ENCODE assay signal across 8 cellular contexts in the genomic region with DNA sequence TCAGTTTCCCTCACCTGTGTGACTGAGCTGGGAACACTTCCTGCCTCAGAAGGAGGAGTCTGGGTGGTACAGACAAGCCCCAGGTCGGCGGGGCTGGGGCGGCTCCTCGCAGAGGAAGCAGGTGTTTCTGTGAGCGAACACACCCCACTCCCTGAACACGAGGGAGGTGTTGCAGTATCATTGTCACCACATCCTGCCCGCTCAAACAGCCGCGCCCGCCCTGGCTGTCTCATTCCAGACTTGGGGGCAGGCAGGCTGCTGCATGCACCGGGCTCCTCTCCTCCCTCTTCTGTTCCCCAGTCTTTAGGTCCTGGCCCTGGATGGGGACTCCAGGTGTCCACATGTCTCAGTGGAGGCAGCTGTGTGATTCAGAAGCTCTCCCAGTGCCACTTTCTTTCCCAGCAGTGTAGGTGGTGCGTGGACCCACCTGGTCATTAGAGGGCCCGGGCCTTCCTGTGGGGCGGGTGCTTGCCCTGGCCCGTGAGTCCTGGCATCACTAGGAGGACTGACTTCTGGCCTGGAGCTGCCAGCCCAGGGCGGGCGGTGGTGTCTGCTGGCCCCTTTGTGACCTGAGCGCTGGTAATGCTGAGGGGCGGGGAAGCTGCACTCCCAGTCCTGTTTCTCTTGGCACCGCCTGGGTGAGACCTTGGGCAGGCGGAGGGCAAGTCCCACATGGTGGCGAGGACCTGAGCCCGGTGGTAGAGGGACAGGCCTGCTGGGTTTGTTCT. TPM values are rescaled to one million over a fixed set of nuclear protein-coding genes. Genes with fewer than 3 reads are reported as not detected.
DNase-seq lines count a peak whose midpoint lies in the region; ATAC-seq and TF ChIP-seq lines count a peak whose summit lies in the region.

No MANE protein-coding gene starts in this region.

- in situ Hi-C loops in IMR-90 (cut with MboI; ENCODE audit: low sequenced_read_pairs): no loop called here

- H3K27me3 ChIP-seq in CD8-positive, alpha-beta T cell (ENCODE audit: insufficient read depth, low read length): no peaks in the 10 kb centered on the region
- no peaks in the 10 kb centered on the region for H3K27me3 ChIP-seq in IMR-90 (ENCODE audit: control insufficient read depth, insufficient read depth, low read length)

- H3K9me3 ChIP-seq in CD8-positive, alpha-beta T cell (ENCODE audit: low read length): no peaks in the 10 kb centered on the region
- no peaks in the 10 kb centered on the region for H3K9me3 ChIP-seq in IMR-90 (ENCODE audit: control insufficient read depth, insufficient read depth, low read length)

- peaks cover 16% of the 10 kb centered on the region for H4K20me1 ChIP-seq in IMR-90 (ENCODE audit: insufficient read depth, low read length)

- BruUV-seq in IMR-90 (replicated peaks; lab: Mats Ljungman, UMichigan): no TSS peak

- H3K27ac Mint-ChIP-seq in CD8-positive, alpha-beta T cell: peak overlapping the region; percentile 91
- H3K27ac Mint-ChIP-seq in activated CD4-positive, alpha-beta memory T cell treated with anti-CD3 and anti-CD28 coated beads for 36 hours: peak overlapping the region; percentile 83

- peak overlapping the region; percentile 52 for H2AK9ac ChIP-seq in IMR-90 (replicated peaks; ENCODE audit: low read depth, low read length, poor library complexity)

- CTCF ChIA-PET in CD8-positive, alpha-beta T cell (lab: Charles Lee): interaction anchor here (1.3 to 4.1 kb wide), 3 partner anchors 14 to 38 kb away, joined by 3 to 15 read pairs (median 5); no protein-coding TSS in a partner anchor
- CTCF ChIA-PET in IMR-90 (lab: Yijun Ruan, JAX): no interaction called here
- CTCF ChIA-PET in activated CD4-positive, alpha-beta memory T cell treated with anti-CD3 and anti-CD28 coated beads for 36 hours (lab: Charles Lee): no interaction called here

- DNase-seq in CD8-positive, alpha-beta T cell: peak; percentile 71 to 95 (median 90)
- DNase-seq in IMR-90 (no peak), NCI-H446 treated with DMSO at 0.1 percent for 48 hours (lab: John Stamatoyannopoulos, UW) (no peak), hippocampal formation (lab: John Stamatoyannopoulos, UW) (no peak)
- DNase-seq in activated CD4-positive, alpha-beta memory T cell treated with anti-CD3 and anti-CD28 coated beads for 36 hours: peak; percentile 92
- DNase-seq in stimulated activated CD4-positive, alpha-beta T cell treated with anti-CD3 and anti-CD28 coated beads, Interleukin-4, amount 100 ng/mL, for 1 hour: peak; percentile 82

- H4K8ac ChIP-seq in IMR-90 (ENCODE audit: low read depth in 2 of 2, low read length in 2 of 2): no peak overlapping the region

- H2BK5ac ChIP-seq in IMR-90 (ENCODE audit: low read depth, low read length, poor library complexity, severe bottlenecking): no peak overlapping the region

- H3K4me2 ChIP-seq in IMR-90 (ENCODE audit: low read depth, low read length): no peak overlapping the region

- peaks cover 69% of the 10 kb centered on the region for H3K4me1 ChIP-seq in CD8-positive, alpha-beta T cell (ENCODE audit: insufficient read depth, low read length)
- peaks cover 4% of the 10 kb centered on the region for H3K4me1 ChIP-seq in IMR-90 (ENCODE audit: control insufficient read depth, insufficient read depth, low read length)

- no peak overlapping the region for H2AFZ ChIP-seq in IMR-90 (replicated peaks; ENCODE audit: low read length, poor library complexity)

- H2AK5ac ChIP-seq in IMR-90 (ENCODE audit: low read depth, low read length): no peak overlapping the region

- peak overlapping the region; percentile 87 for H3K27ac ChIP-seq in CD8-positive, alpha-beta T cell (ENCODE audit: low read depth, low read length)
- no peak overlapping the region for H3K27ac ChIP-seq in IMR-90 (ENCODE audit: insufficient read depth, low read length)

- peaks cover 4% of the 10 kb centered on the region for H3K36me3 ChIP-seq in CD8-positive, alpha-beta T cell (ENCODE audit: insufficient read depth, low read length)
- peaks cover 23% of the 10 kb centered on the region for H3K36me3 ChIP-seq in IMR-90 (ENCODE audit: control insufficient read depth, insufficient read depth, low read length)

- no peak overlapping the region for H3K14ac ChIP-seq in IMR-90 (replicated peaks; ENCODE audit: low read depth, low read length)

- H3K18ac ChIP-seq in IMR-90 (ENCODE audit: low read depth, low read length): no peak overlapping the region

- H2BK15ac ChIP-seq in IMR-90 (ENCODE audit: low read depth, low read length): no peak overlapping the region

- peaks cover 69% of the 10 kb centered on the region for H3K4me1 Mint-ChIP-seq in CD8-positive, alpha-beta T cell (ENCODE audit: low read depth)
- peaks cover 62% of the 10 kb centered on the region for H3K4me1 Mint-ChIP-seq in activated CD4-positive, alpha-beta memory T cell treated with anti-CD3 and anti-CD28 coated beads for 36 hours (ENCODE audit: low read depth)

- no peak overlapping the region for H2BK20ac ChIP-seq in IMR-90 (ENCODE audit: low read depth, low read length)

- H3K9me1 ChIP-seq in IMR-90 (ENCODE audit: insufficient read depth, low read length): peaks cover 18% of the 10 kb centered on the region

- dilution Hi-C loops in IMR-90 (cut with HindIII; ENCODE audit: low sequenced_read_pairs, unreplicated experiment): no loop called here

- peak overlapping the region; percentile 56 for H3K4me3 ChIP-seq in CD8-positive, alpha-beta T cell (ENCODE audit: low read depth, low read length)
- H3K4me3 ChIP-seq in IMR-90 (ENCODE audit: insufficient read depth, low read depth, low read length): no peak overlapping the region

- H3K9me3 Mint-ChIP-seq in CD8-positive, alpha-beta T cell: no peaks in the 10 kb centered on the region
- no peaks in the 10 kb centered on the region for H3K9me3 Mint-ChIP-seq in activated CD4-positive, alpha-beta memory T cell treated with anti-CD3 and anti-CD28 coated beads for 36 hours

- H3K4ac ChIP-seq in IMR-90 (ENCODE audit: low read depth, low read length): no peak overlapping the region; the same call in 1 of the 2 replicates

- no peak for TF ChIP-seq POLR2A in IMR-90 (IDR thresholded peaks at IDR 0.05; ENCODE audit: low read depth, low read length)

- intact Hi-C loops in CD8-positive, alpha-beta T cell (cut with DNase I, micrococcal nuclease): loop anchor here (1.0 to 10.0 kb wide), 4 partner anchors 20 to 878 kb away; a partner anchor contains a TSS
- intact Hi-C loops in IMR-90 (cut with micrococcal nuclease): no loop called here
- intact Hi-C loops in activated CD4-positive, alpha-beta memory T cell treated with anti-CD3 and anti-CD28 coated beads for 36 hours (cut with micrococcal nuclease): loop anchor here (1.0 to 2.0 kb wide), 2 partner anchors 20 to 532 kb away; a partner anchor contains a TSS

- peaks cover 18% of the 10 kb centered on the region for H3K36me3 Mint-ChIP-seq in CD8-positive, alpha-beta T cell
- peaks cover 4% of the 10 kb centered on the region for H3K36me3 Mint-ChIP-seq in activated CD4-positive, alpha-beta memory T cell treated with anti-CD3 and anti-CD28 coated beads for 36 hours

- no peak overlapping the region for H3K9ac ChIP-seq in IMR-90 (ENCODE audit: low read depth, low read length)

- H2BK120ac ChIP-seq in IMR-90 (ENCODE audit: low read depth, low read length): no peak overlapping the region

- POLR2A ChIA-PET in CD8-positive, alpha-beta T cell (lab: Charles Lee): interaction anchor here (0.6 to 1.9 kb wide), 7 partner anchors 9 to 85 kb away, joined by 3 to 10 read pairs (median 3); a partner anchor contains a TSS
- POLR2A ChIA-PET in IMR-90 (lab: Charles Lee; ENCODE audit: unreplicated experiment): no interaction called here
- POLR2A ChIA-PET in activated CD4-positive, alpha-beta memory T cell treated with anti-CD3 and anti-CD28 coated beads for 36 hours (lab: Charles Lee): interaction anchor here (0.6 to 1.0 kb wide), 4 partner anchors 16 to 229 kb away, joined by 3 to 6 read pairs (median 3); a partner anchor contains a TSS

- H3K23ac ChIP-seq in IMR-90 (ENCODE audit: low read depth, low read length): no peak overlapping the region

- no peak overlapping the region for H4K5ac ChIP-seq in IMR-90 (ENCODE audit: low read depth, low read length)

- no peak overlapping the region for H4K91ac ChIP-seq in IMR-90 (ENCODE audit: insufficient read depth, low read depth, low read length)

- ATAC-seq in CD8-positive, alpha-beta T cell: peak; percentile 93
- ATAC-seq in GM19463 (IDR thresholded peaks at IDR 0.05; ENCODE audit: unreplicated experiment): peak; percentile 76
- no peak for ATAC-seq in IMR-90 (ENCODE audit: low read depth)
- ATAC-seq in esophagus mucosa: peak; percentile 85

- H3K56ac ChIP-seq in IMR-90 (ENCODE audit: extremely low read depth, insufficient read depth, low read length): no peak overlapping the region

- peaks cover 24 to 81% of the 10 kb centered on the region in 2 experiments; a peak in 3 of 4 replicates for H3K79me1 ChIP-seq in IMR-90 (ENCODE audit: low read depth in 1 of 2, low read length in 2 of 2)

- no peak for TF ChIP-seq RAD21 in IMR-90 (IDR thresholded peaks at IDR 0.05; ENCODE audit: low read length)

- H3K4me3 Mint-ChIP-seq in CD8-positive, alpha-beta T cell: peak overlapping the region; percentile 81
- H3K4me3 Mint-ChIP-seq in activated CD4-positive, alpha-beta memory T cell treated with anti-CD3 and anti-CD28 coated beads for 36 hours: peak overlapping the region; percentile 48

- no peak for TF ChIP-seq CTCF in CD8-positive, alpha-beta T cell (IDR thresholded peaks at IDR 0.05)
- no peak for TF ChIP-seq CTCF in IMR-90 (conservative IDR thresholded peaks at IDR 0.05; ENCODE audit: low read depth, low read length)

- H3K27me3 Mint-ChIP-seq in CD8-positive, alpha-beta T cell (ENCODE audit: low read depth): no peaks in the 10 kb centered on the region
- no peaks in the 10 kb centered on the region for H3K27me3 Mint-ChIP-seq in activated CD4-positive, alpha-beta memory T cell treated with anti-CD3 and anti-CD28 coated beads for 36 hours

- 94% methylated on average over 5 of the region's 23 CpGs; no CpG with 5 or more reads in 1 of the 2 experiments for WGBS in IMR-90 (ENCODE audit: extremely low coverage in 2 of 2, insufficient read length in 1 of 2), 2 experiments

RNA-seq across cellular contexts. Expression of a gene that starts 18.3 kb away (rescaled TPM):
- total RNA-seq in CD8-positive, alpha-beta T cell: 1 to 10 TPM; 1.0 to 2.5 TPM
- total RNA-seq in IMR-90 (2012; rRNA removed) (2.2 and 3.3 TPM in 2 replicates), esophagus mucosa (12.4 TPM)
- 8.4 and 10.0 TPM in 2 replicates for polyA plus RNA-seq in IMR-90 (2012; rRNA removed)
- polyA plus RNA-seq in IMR-90 (2012; cell fraction: cytosol; rRNA removed): 4.2 and 8.4 TPM in 2 replicates
- polyA plus RNA-seq in IMR-90 (2012; cell fraction: nucleus; rRNA removed; ENCODE audit: low replicate concordance): 18.1 and 18.9 TPM in 2 replicates
- under 1 TPM; 0.34 to 0.88 TPM for total RNA-seq in activated CD4-positive, alpha-beta memory T cell treated with anti-CD3 and anti-CD28 coated beads for 36 hours

RNA-seq across cellular contexts. Expression of a gene that starts 20.6 kb away (rescaled TPM):
- 10 to 100 TPM; 35.0 to 40.1 TPM for total RNA-seq in CD8-positive, alpha-beta T cell
- total RNA-seq in IMR-90 (2012; rRNA removed) (42.8 and 45.8 TPM in 2 replicates), esophagus mucosa (75.8 TPM)
- polyA plus RNA-seq in IMR-90 (2012; rRNA removed): 60.9 and 71.7 TPM in 2 replicates
- polyA plus RNA-seq in IMR-90 (2012; cell fraction: cytosol; rRNA removed): 41.2 and 75.7 TPM in 2 replicates
- polyA plus RNA-seq in IMR-90 (2012; cell fraction: nucleus; rRNA removed; ENCODE audit: low replicate concordance): 27.5 and 49.9 TPM in 2 replicates
- total RNA-seq in activated CD4-positive, alpha-beta memory T cell treated with anti-CD3 and anti-CD28 coated beads for 36 hours: 10 to 100 TPM; 18.0 to 18.7 TPM

RNA-seq across cellular contexts. Expression of a gene that starts 20.8 kb away (rescaled TPM):
- 1 to 10 TPM; 2.4 to 3.0 TPM for total RNA-seq in CD8-positive, alpha-beta T cell
- 5.8 and 6.8 TPM in 2 replicates for total RNA-seq in IMR-90 (2012; rRNA removed)
- 8.8 and 9.5 TPM in 2 replicates for polyA plus RNA-seq in IMR-90 (2012; rRNA removed)
- polyA plus RNA-seq in IMR-90 (2012; cell fraction: cytosol; rRNA removed): 6.3 and 7.8 TPM in 2 replicates
- 23.1 and 33.9 TPM in 2 replicates for polyA plus RNA-seq in IMR-90 (2012; cell fraction: nucleus; rRNA removed; ENCODE audit: low replicate concordance)
- 10 to 100 TPM; 15.9 to 18.1 TPM for total RNA-seq in activated CD4-positive, alpha-beta memory T cell treated with anti-CD3 and anti-CD28 coated beads for 36 hours
- total RNA-seq in esophagus mucosa: 3.7 TPM

RNA-seq across cellular contexts. Expression of a gene that starts 44.9 kb away (rescaled TPM):
- total RNA-seq in CD8-positive, alpha-beta T cell: 10 to 100 TPM; 10.4 to 10.7 TPM
- 26.4 and 30.8 TPM in 2 replicates for total RNA-seq in IMR-90 (2012; rRNA removed)
- 23.2 and 25.4 TPM in 2 replicates for polyA plus RNA-seq in IMR-90 (2012; rRNA removed)
- 17.5 and 30.4 TPM in 2 replicates for polyA plus RNA-seq in IMR-90 (2012; cell fraction: cytosol; rRNA removed)
- 9.8 and 10.4 TPM in 2 replicates for polyA plus RNA-seq in IMR-90 (2012; cell fraction: nucleus; rRNA removed; ENCODE audit: low replicate concordance)
- total RNA-seq in activated CD4-positive, alpha-beta memory T cell treated with anti-CD3 and anti-CD28 coated beads for 36 hours: 1 to 10 TPM; 5.7 to 6.7 TPM
- 9.2 TPM for total RNA-seq in esophagus mucosa

RNA-seq across cellular contexts. Expression of a gene that starts 45.0 kb away (rescaled TPM):
- 10 to 100 TPM; 48.7 to 49.0 TPM for total RNA-seq in CD8-positive, alpha-beta T cell
- total RNA-seq in IMR-90 (2012; rRNA removed) (52.5 and 59.1 TPM in 2 replicates), esophagus mucosa (43.5 TPM)
- 53.0 and 57.0 TPM in 2 replicates for polyA plus RNA-seq in IMR-90 (2012; rRNA removed)
- polyA plus RNA-seq in IMR-90 (2012; cell fraction: cytosol; rRNA removed): 30.5 and 31.3 TPM in 2 replicates
- polyA plus RNA-seq in IMR-90 (2012; cell fraction: nucleus; rRNA removed; ENCODE audit: low replicate concordance): 48.5 and 87.0 TPM in 2 replicates
- 100 to 1,000 TPM; 121 to 124 TPM for total RNA-seq in activated CD4-positive, alpha-beta memory T cell treated with anti-CD3 and anti-CD28 coated beads for 36 hours

Comparison
In these comparisons a context has a peak if more than half of its experiments do, and no peak if none do; other contexts are left out.
1. DNase-seq: peak in CD8-positive, alpha-beta T cell (7 of 7), activated CD4-positive, alpha-beta memory T cell treated with anti-CD3 and anti-CD28 coated beads for 36 hours (single experiment) and stimulated activated CD4-positive, alpha-beta T cell treated with anti-CD3 and anti-CD28 coated beads, Interleukin-4, amount 100 ng/mL, for 1 hour (single experiment); none in IMR-90 (single experiment), NCI-H446 treated with DMSO at 0.1 percent for 48 hours (single experiment) and hippocampal formation (0 of 2).